ENCODE assay signal across 8 cellular contexts in the genomic region with DNA sequence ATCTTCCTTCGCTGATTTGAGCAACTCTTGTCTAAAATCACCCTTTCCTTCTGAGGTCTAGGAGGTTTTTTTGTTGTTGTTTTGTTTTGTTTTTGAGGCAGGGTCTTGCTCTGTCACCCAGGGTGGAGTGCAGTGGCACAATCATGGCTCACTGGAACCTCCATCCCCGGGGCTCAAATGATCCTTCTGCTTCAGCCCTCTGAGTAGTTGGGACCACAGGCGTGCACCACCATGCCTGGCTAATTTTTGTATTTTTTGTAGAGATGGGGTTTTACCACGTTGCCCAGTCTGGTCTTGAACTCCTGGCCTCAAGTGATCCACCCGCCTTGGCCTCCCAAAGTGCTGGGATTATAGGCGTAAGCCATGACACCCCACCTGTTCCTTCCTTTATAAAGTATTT. TPM values are rescaled to one million over a fixed set of nuclear protein-coding genes. Genes with fewer than 3 reads are reported as not detected.
A peak's percentile ranks its signal among the peaks of the same experiment; 100 is the strongest.
DNase-seq lines count a peak whose midpoint lies in the region; ATAC-seq and TF ChIP-seq lines count a peak whose summit lies in the region.
"Not testable (repeated sequence)": the region's sequence is repeated elsewhere in the genome, so short reads cannot be mapped to it uniquely, and the experiment has no call there.

No MANE protein-coding gene starts in this region.

- not testable (repeated sequence) for H3K9me2 ChIP-seq in PC-9 (ENCODE audit: insufficient read depth)

- peak overlapping the region; percentile 63 for H3K4me2 ChIP-seq in PC-9
- peak overlapping the region; percentile 0 for H3K4me2 ChIP-seq in fibroblast of lung (ENCODE audit: extremely low read depth, insufficient read depth, low read length)

- not testable (repeated sequence) for ATAC-seq in activated T-cell treated with anti-CD3 and anti-CD28 coated beads, Interleukin-2, amount 50 U/mL, for 4 hours; body of pancreas; memory B cell (ENCODE audit: low read depth)

- peak overlapping the region; percentile 88 for H3K4me3 Mint-ChIP-seq in activated T-cell treated with anti-CD3 and anti-CD28 coated beads, Interleukin-2, amount 50 U/mL, for 4 hours
- H3K4me3 Mint-ChIP-seq in memory B cell: peak overlapping the region; percentile 94

- TF ChIP-seq POLR2A in body of pancreas (IDR thresholded peaks at IDR 0.05); vagina (IDR thresholded peaks at IDR 0.05): not testable (repeated sequence)

- intact Hi-C loops in PC-9 (cut with micrococcal nuclease; ENCODE audit: unreplicated experiment): loop anchor here (5.0 kb wide), 2 partner anchors 178 to 993 kb away; no protein-coding TSS in a partner anchor
- intact Hi-C loops in body of pancreas (cut with DNase I); vagina (cut with DNase I): not testable (repeated sequence)

- H3K9me3 Mint-ChIP-seq in activated T-cell treated with anti-CD3 and anti-CD28 coated beads, Interleukin-2, amount 50 U/mL, for 4 hours; memory B cell: not testable (repeated sequence)

- H4K20me1 ChIP-seq in PC-9 (ENCODE audit: insufficient read depth); fibroblast of lung (ENCODE audit: control insufficient read depth, extremely low read depth, insufficient read depth, low read length): not testable (repeated sequence)

- H3K36me3 Mint-ChIP-seq in activated T-cell treated with anti-CD3 and anti-CD28 coated beads, Interleukin-2, amount 50 U/mL, for 4 hours (ENCODE audit: insufficient read depth): peaks cover 15% of the 10 kb centered on the region
- peaks cover 14% of the 10 kb centered on the region for H3K36me3 Mint-ChIP-seq in memory B cell

- 69 to 79% methylated on average over 6 of the region's 6 CpGs for WGBS in body of pancreas, 2 donors

- H2AFZ ChIP-seq in PC-9; fibroblast of lung (ENCODE audit: low read length): not testable (repeated sequence)

- H3K4me3 ChIP-seq in GM06990 (replicated peaks; ENCODE audit: low read depth, low read length) (peak overlapping the region; percentile 52), fibroblast of lung (replicated peaks in 1 of 4; ENCODE audit: control extremely low read depth in 1 of 4, insufficient read depth in 1 of 4, low read depth in 3 of 4, low read length in 4 of 4) (peak overlapping the region in 1 of 4 experiments; percentile 60), skeletal muscle tissue (ENCODE audit: low read length in 3 of 3) (peak overlapping the region; percentile 25 to 62 (median 52)), vagina (peak overlapping the region; percentile 34 to 43)
- not testable (repeated sequence) for H3K4me3 ChIP-seq in PC-9, body of pancreas

- H3K4me1 ChIP-seq in PC-9 (replicated peaks; ENCODE audit: insufficient read depth): 0 out of 2 replicates have a peak, but pooled peaks cover 17% of the 10 kb centered on the region
- peaks cover 39% of the 10 kb centered on the region for H3K4me1 ChIP-seq in body of pancreas
- not testable (repeated sequence) for H3K4me1 ChIP-seq in fibroblast of lung (ENCODE audit: control insufficient read depth, extremely low read depth, insufficient read depth, low read length); skeletal muscle tissue (ENCODE audit: control insufficient read depth in 3 of 3, insufficient read depth in 3 of 3, low read length in 3 of 3)
- H3K4me1 ChIP-seq in vagina: peaks cover 18% of the 10 kb centered on the region

- POLR2A ChIA-PET in PC-9 (lab: Charles Lee; ENCODE audit: unreplicated experiment): not testable (repeated sequence)

- H3K79me2 ChIP-seq in PC-9 (ENCODE audit: low read depth); fibroblast of lung (ENCODE audit: control insufficient read depth, insufficient read depth, low read length): not testable (repeated sequence)

- peak overlapping the region; percentile 95 for H3K27ac Mint-ChIP-seq in memory B cell

- H3K27ac ChIP-seq in PC-9; fibroblast of lung (ENCODE audit: insufficient read depth, low read length); skeletal muscle tissue (ENCODE audit: low read depth, low read length): not testable (repeated sequence)
- H3K27ac ChIP-seq in body of pancreas: peak overlapping the region in 3 of 4 donors; percentile 49 to 85 (median 77)
- H3K27ac ChIP-seq in vagina: peak overlapping the region; percentile 74

- not testable (repeated sequence) for H3K27me3 Mint-ChIP-seq in activated T-cell treated with anti-CD3 and anti-CD28 coated beads, Interleukin-2, amount 50 U/mL, for 4 hours (ENCODE audit: low read depth); memory B cell

- TF ChIP-seq CTCF in GM06990 (IDR thresholded peaks at IDR 0.05; ENCODE audit: insufficient read depth, low read length, poor library complexity, severe bottlenecking); PC-9 (conservative IDR thresholded peaks at IDR 0.05); body of pancreas (IDR thresholded peaks at IDR 0.05); fibroblast of lung (conservative IDR thresholded peaks at IDR 0.05 in 1 of 2, IDR thresholded peaks at IDR 0.05 in 1 of 2; ENCODE audit: low read depth in 1 of 2, low read length in 2 of 2); vagina (IDR thresholded peaks at IDR 0.05): not testable (repeated sequence)

- BruUV-seq in PC-9 (replicated peaks; lab: Mats Ljungman, UMichigan): not testable (repeated sequence)

- H3K9me3 ChIP-seq in PC-9 (ENCODE audit: insufficient read depth, low read depth); body of pancreas; fibroblast of lung (ENCODE audit: control insufficient read depth, insufficient read depth, low read depth, low read length); skeletal muscle tissue (ENCODE audit: control insufficient read depth in 3 of 3, low read length in 3 of 3); vagina: not testable (repeated sequence)

- not testable (repeated sequence) for H3K36me3 ChIP-seq in GM06990 (ENCODE audit: control insufficient read depth, insufficient read depth, low read length); PC-9 (ENCODE audit: low read depth); body of pancreas (replicated peaks in 1 of 2; ENCODE audit: insufficient read depth in 1 of 2, low read depth in 2 of 2); fibroblast of lung (ENCODE audit: control insufficient read depth, insufficient read depth, low read length); skeletal muscle tissue (ENCODE audit: control insufficient read depth in 3 of 3, insufficient read depth in 3 of 3, low read length in 3 of 3); vagina

- H3F3A ChIP-seq in PC-9 (ENCODE audit: insufficient read depth, low read depth): not testable (repeated sequence)

- not testable (repeated sequence) for H3K27me3 ChIP-seq in GM06990 (replicated peaks; ENCODE audit: control insufficient read depth, insufficient read depth, low read length); PC-9 (ENCODE audit: insufficient read depth, low read depth); body of pancreas; fibroblast of lung (ENCODE audit: control insufficient read depth, insufficient read depth, low read length); skeletal muscle tissue (ENCODE audit: control insufficient read depth in 3 of 3, insufficient read depth in 3 of 3, low read length in 3 of 3); vagina

- DNase-seq in GM06990 (ENCODE audit: extremely low read depth, insufficient read length); PC-9; activated T-cell treated with anti-CD3 and anti-CD28 coated beads, Interleukin-2, amount 50 U/mL, for 4 hours; body of pancreas; fibroblast of lung (ENCODE audit: low read depth in 2 of 2); memory B cell (ENCODE audit: low spot score in 2 of 2); vagina (ENCODE audit: extremely low spot score in 2 of 2): not testable (repeated sequence)

- H3K9ac ChIP-seq in fibroblast of lung (ENCODE audit: insufficient read depth, low read length): not testable (repeated sequence)
- peak overlapping the region in 2 of 3 donors; percentile 40 to 43 for H3K9ac ChIP-seq in skeletal muscle tissue (ENCODE audit: low read depth in 1 of 3, low read length in 3 of 3)

- peaks cover 68% of the 10 kb centered on the region for H3K4me1 Mint-ChIP-seq in activated T-cell treated with anti-CD3 and anti-CD28 coated beads, Interleukin-2, amount 50 U/mL, for 4 hours (ENCODE audit: low read depth)
- peaks cover 37% of the 10 kb centered on the region for H3K4me1 Mint-ChIP-seq in memory B cell

- CTCF ChIA-PET in PC-9 (lab: Charles Lee): interaction anchor here (3.2 kb wide), 1 partner anchor 49 kb away, joined by 59 read pairs; no protein-coding TSS in a partner anchor

RNA-seq across cellular contexts. Expression of a gene that starts 1.3 kb away (rescaled TPM):
- total RNA-seq in PC-9 (2021): 15.2 and 16.9 TPM in 2 replicates
- 1 to 10 TPM; 3.4 to 4.8 (median 4.4) TPM for total RNA-seq in activated T-cell treated with anti-CD3 and anti-CD28 coated beads, Interleukin-2, amount 50 U/mL, for 4 hours
- total RNA-seq in body of pancreas: 1 to 10 TPM; 3.0 to 6.0 TPM
- 4.9 and 8.1 TPM in 2 replicates for total RNA-seq in fibroblast of lung
- 5.0 and 5.5 TPM in 2 replicates for polyA plus RNA-seq in fibroblast of lung
- 2.5 and 2.9 TPM in 2 replicates for polyA plus RNA-seq in fibroblast of lung (2012)
- polyA minus RNA-seq in fibroblast of lung (ENCODE audit: low replicate concordance): 2.2 and 6.8 TPM in 2 replicates
- total RNA-seq in skeletal muscle tissue: 16.2 TPM
- total RNA-seq in vagina: 8.3 TPM
